ENCODE assay signal across 15 cellular contexts in genomic region chr21:36164427-36164784, GRCh38. TPM values are rescaled to one million over a fixed set of nuclear protein-coding genes. Genes with fewer than 3 reads are reported as not detected.
A peak's percentile ranks its signal among the peaks of the same experiment; 100 is the strongest.
DNase-seq lines count a peak whose midpoint lies in the region; ATAC-seq, FAIRE-seq and TF ChIP-seq lines count a peak whose summit lies in the region.
"Had no signal": no experiment of that assay in that cellular context is flagged by ENCODE, and none has a peak within 500 bp of the region (broad histone marks: within the 10 kb centered on the region; RNA-seq: fewer than 3 reads in every experiment).

No MANE protein-coding gene starts in this region.

- no peaks in the 10 kb centered on the region for H3K9me3 Mint-ChIP-seq in T-helper 2 cell treated with Interferon-gamma antibody and Interleukin-4, amounts not matched to agents 5 μg/mL and 100 μg/mL, for 36 hours
- H3K9me3 Mint-ChIP-seq: activated CD4-positive, alpha-beta T cell treated with anti-CD3 and anti-CD28 coated beads, Interleukin-2, amount 10 ng/mL, durations not matched to agents 24 days and 14 days; activated T-cell treated with anti-CD3 and anti-CD28 coated beads, Interleukin-2, amount 50 U/mL, for 24 hours had no signal

- TF ChIP-seq RAD21 in A549 (conservative IDR thresholded peaks at IDR 0.05 in 1 of 2, IDR thresholded peaks at IDR 0.05 in 1 of 2): no peak

- peaks cover 3% of the 10 kb centered on the region for H3K36me3 Mint-ChIP-seq in T-helper 17 cell (ENCODE audit: low read depth)
- H3K36me3 Mint-ChIP-seq in T-helper 2 cell treated with Interferon-gamma antibody and Interleukin-4, amounts not matched to agents 5 μg/mL and 100 μg/mL, for 36 hours (ENCODE audit: low read depth): peaks cover 20% of the 10 kb centered on the region

- H3K36me3 ChIP-seq in right lobe of liver: peaks cover 0 to 2% (median 0%) of the 10 kb centered on the region in 4 donors

- H3K4me1 ChIP-seq in A549: peaks cover 13% of the 10 kb centered on the region
- H3K4me1 ChIP-seq in right lobe of liver: peaks cover 0 to 23% (median 3%) of the 10 kb centered on the region in 4 donors
- H3K4me1 ChIP-seq: gastroesophageal sphincter had no signal

- H3K27me3 Mint-ChIP-seq in T-helper 17 cell: no peaks in the 10 kb centered on the region
- no peaks in the 10 kb centered on the region for H3K27me3 Mint-ChIP-seq in T-helper 2 cell treated with Interferon-gamma antibody and Interleukin-4, amounts not matched to agents 5 μg/mL and 100 μg/mL, for 36 hours (ENCODE audit: low read depth)
- H3K27me3 Mint-ChIP-seq: activated CD4-positive, alpha-beta T cell treated with anti-CD3 and anti-CD28 coated beads, Interleukin-2, amount 10 ng/mL, durations not matched to agents 24 days and 14 days; activated naive CD8-positive, alpha-beta T cell; activated T-cell treated with anti-CD3 and anti-CD28 coated beads, Interleukin-2, amount 50 U/mL, for 24 hours had no signal

- no peak overlapping the region for H3K27ac ChIP-seq in A549
- peak overlapping the region in 1 of 3 donors; percentile 6 for H3K27ac ChIP-seq in right lobe of liver
- H3K27ac ChIP-seq: gastroesophageal sphincter had no signal

- WGBS in A549 (ENCODE audit: missing lambda C conversion rate): 10% methylated on average over 3 of the region's 3 CpGs
- WGBS in right lobe of liver (ENCODE audit: insufficient coverage, low coverage, low lambda C conversion rate, missing lambda C conversion rate): 7% methylated on average over 3 of the region's 3 CpGs

- peak overlapping the region; percentile 53 for H3K4me2 ChIP-seq in A549

- no peaks in the 10 kb centered on the region for H3K27me3 ChIP-seq in right lobe of liver
- H3K27me3 ChIP-seq: gastroesophageal sphincter had no signal

- CTCF ChIA-PET in A549 (lab: Yijun Ruan, JAX): interaction anchor here (0.7 to 2.4 kb wide), 5 partner anchors 9 to 45 kb away, joined by 3 to 10 read pairs (median 4); no protein-coding TSS in a partner anchor

- peaks cover 33% of the 10 kb centered on the region for H3K4me1 Mint-ChIP-seq in T-helper 17 cell
- H3K4me1 Mint-ChIP-seq in T-helper 2 cell treated with Interferon-gamma antibody and Interleukin-4, amounts not matched to agents 5 μg/mL and 100 μg/mL, for 36 hours (ENCODE audit: low read depth): peaks cover 8% of the 10 kb centered on the region

- intact Hi-C loops in right lobe of liver (cut with DNase I): no loop called here

- POLR2A ChIA-PET in A549 (lab: Yijun Ruan, JAX): interaction anchor here (1.2 kb wide), 1 partner anchor 156 kb away, joined by 5 read pairs; the partner anchor contains the start of gene MORC3

- H3K4me3 ChIP-seq in A549: no peak overlapping the region
- no peak overlapping the region for H3K4me3 ChIP-seq in right lobe of liver
- H3K4me3 ChIP-seq: gastroesophageal sphincter had no signal

- H3K27ac Mint-ChIP-seq in T-helper 17 cell: peak overlapping the region; percentile 60
- H3K27ac Mint-ChIP-seq in T-helper 2 cell treated with Interferon-gamma antibody and Interleukin-4, amounts not matched to agents 5 μg/mL and 100 μg/mL, for 36 hours: no peak overlapping the region
- H3K27ac Mint-ChIP-seq: activated CD4-positive, alpha-beta T cell treated with anti-CD3 and anti-CD28 coated beads, Interleukin-2, amount 10 ng/mL, durations not matched to agents 24 days and 14 days; activated naive CD8-positive, alpha-beta T cell; activated T-cell treated with anti-CD3 and anti-CD28 coated beads, Interleukin-2, amount 50 U/mL, for 24 hours had no signal

- TF ChIP-seq EP300 in A549 (IDR thresholded peaks at IDR 0.05): no peak

- TF ChIP-seq CTCF in A549 (IDR thresholded peaks at IDR 0.05): no peak
- TF ChIP-seq CTCF in right lobe of liver (IDR thresholded peaks at IDR 0.05): no peak

- no peak; a peak in 1 of 6 replicates for ATAC-seq in A549
- no peak for ATAC-seq in T-helper 17 cell
- peak; percentile 90 to 92 (median 92) for ATAC-seq in right lobe of liver
- ATAC-seq in HG03520 (IDR thresholded peaks at IDR 0.05; ENCODE audit: unreplicated experiment): no peak
- ATAC-seq: gastroesophageal sphincter had no signal

- H3K4me3 Mint-ChIP-seq in T-helper 17 cell: no peak overlapping the region
- no peak overlapping the region for H3K4me3 Mint-ChIP-seq in T-helper 2 cell treated with Interferon-gamma antibody and Interleukin-4, amounts not matched to agents 5 μg/mL and 100 μg/mL, for 36 hours
- H3K4me3 Mint-ChIP-seq: activated CD4-positive, alpha-beta T cell treated with anti-CD3 and anti-CD28 coated beads, Interleukin-2, amount 10 ng/mL, durations not matched to agents 24 days and 14 days; activated naive CD8-positive, alpha-beta T cell; activated T-cell treated with anti-CD3 and anti-CD28 coated beads, Interleukin-2, amount 50 U/mL, for 24 hours had no signal

- FAIRE-seq in A549 (lab: Jason Lieb, UNC): no peak
- FAIRE-seq: endometrium, HTR-8/SVneo had no signal

- H3K9me3 ChIP-seq in A549: no peaks in the 10 kb centered on the region
- H3K9me3 ChIP-seq in T-helper 17 cell (ENCODE audit: control insufficient read depth, low read length, poor library complexity, severe bottlenecking): no peaks in the 10 kb centered on the region
- H3K9me3 ChIP-seq in right lobe of liver: no peaks in the 10 kb centered on the region
- H3K9me3 ChIP-seq: gastroesophageal sphincter had no signal

- TF ChIP-seq POLR2A in A549 (IDR thresholded peaks at IDR 0.05; ENCODE audit: low read length) (no peak), right lobe of liver (IDR thresholded peaks at IDR 0.05) (no peak)

- DNase-seq in A549 (ENCODE audit: low read depth in 1 of 2, low spot score in 1 of 2) (no peak), GM03348 (ENCODE audit: low spot score) (peak; percentile 24), T-helper 17 cell (no peak), right lobe of liver (peak in 1 of 3 donors; percentile 78), NCI-H2227 treated with DMSO at 0.1 percent for 48 hours (lab: John Stamatoyannopoulos, UW) (no peak)
- no peak for DNase-seq in activated CD4-positive, alpha-beta T cell treated with anti-CD3 and anti-CD28 coated beads for 48 hours
- DNase-seq in T-helper 2 cell treated with Interferon-gamma antibody and Interleukin-4, amounts not matched to agents 5 μg/mL and 100 μg/mL, for 36 hours (ENCODE audit: low spot score): no peak
- DNase-seq: activated CD4-positive, alpha-beta T cell treated with anti-CD3 and anti-CD28 coated beads, Interleukin-2, amount 10 ng/mL, durations not matched to agents 24 days and 14 days; activated T-cell treated with anti-CD3 and anti-CD28 coated beads, Interleukin-2, amount 50 U/mL, for 24 hours; RPMI8226 had no signal

TF ChIP-seq in A549, 52 proteins besides CTCF, POLR2A, EP300 and RAD21 (continues in another document):
- TF ChIP-seq PBX3 (IDR thresholded peaks at IDR 0.05) (no peak), NPAS2 (CRISPR knock-in tag; IDR thresholded peaks at IDR 0.05; ENCODE audit: borderline replicate concordance) (no peak), MYC (IDR thresholded peaks at IDR 0.05; ENCODE audit: borderline replicate concordance, low read length) (no peak), CBX8 (IDR thresholded peaks at IDR 0.05) (no peak), RNF2 (IDR thresholded peaks at IDR 0.05; ENCODE audit: borderline replicate concordance, low read depth) (no peak), FOSL2 (IDR thresholded peaks at IDR 0.05) (no peak), FOSL2 (CRISPR knock-in tag; IDR thresholded peaks at IDR 0.05) (no peak), CHD4 (IDR thresholded peaks at IDR 0.05; ENCODE audit: borderline replicate concordance) (no peak), RARB (CRISPR knock-in tag; IDR thresholded peaks at IDR 0.05) (no peak), MAFK (IDR thresholded peaks at IDR 0.05; ENCODE audit: partially characterized antibody) (no peak), FOSB (CRISPR knock-in tag; IDR thresholded peaks at IDR 0.05) (no peak), ZSCAN20 (CRISPR knock-in tag; IDR thresholded peaks at IDR 0.05) (no peak), HEYL (CRISPR knock-in tag; IDR thresholded peaks at IDR 0.05) (no peak), ZFP36 (IDR thresholded peaks at IDR 0.05; ENCODE audit: borderline replicate concordance, partially characterized antibody) (no peak), JUNB (IDR thresholded peaks at IDR 0.05) (no peak), NFE2L2 (conservative IDR thresholded peaks at IDR 0.05; ENCODE audit: low read length) (no peak)

RNA-seq across cellular contexts. Expression of gene DOP1B, which starts 7.8 kb away (rescaled TPM):
- polyA plus RNA-seq in A549 (2011; rRNA removed) (3.5 and 4.5 TPM in 2 replicates), A549 (2017; fragmentation: RNase III; extraction: RNeasy Plus Mini Kit Qiagen cat#74134 plus additional on column Dnase treatment) (2.8 to 3.8 TPM (median 3.0 TPM) in 3 replicates)
- polyA plus RNA-seq in A549 (2012; cell fraction: cytosol; rRNA removed): 1.5 and 2.2 TPM in 2 replicates
- polyA plus RNA-seq in A549 (2012; cell fraction: nucleus; rRNA removed): 2.5 and 3.2 TPM in 2 replicates
- 4.6 and 6.0 TPM in 2 replicates for polyA minus RNA-seq in A549 (2011; rRNA and poly(A)+ RNA removed)
- total RNA-seq in T-helper 17 cell (10 to 100 TPM; 25.3 to 35.0 TPM), right lobe of liver (10 to 100 TPM in 5 of 6 experiments, 1 to 10 TPM in 1; 6.6 to 30.1 (median 20.9) TPM)

RNA-seq across cellular contexts. Expression of gene CBR3, which starts 29.5 kb away (rescaled TPM):
- 5.2 and 6.1 TPM in 2 replicates for polyA plus RNA-seq in A549 (2011; rRNA removed)
- polyA plus RNA-seq in A549 (2012; cell fraction: cytosol; rRNA removed): 9.9 and 11.2 TPM in 2 replicates
- polyA plus RNA-seq in A549 (2012; cell fraction: nucleus; rRNA removed): 5.9 and 7.9 TPM in 2 replicates
- polyA plus RNA-seq in A549 (2017; fragmentation: RNase III; extraction: RNeasy Plus Mini Kit Qiagen cat#74134 plus additional on column Dnase treatment): 5.9 to 6.5 TPM (median 6.5 TPM) in 3 replicates
- 0.97 and 1.7 TPM in 2 replicates for polyA minus RNA-seq in A549 (2011; rRNA and poly(A)+ RNA removed)
- total RNA-seq in T-helper 17 cell: 1 to 10 TPM; 2.2 to 3.1 TPM
- 1 to 10 TPM in 2 of 6 experiments, under 1 TPM in 2, not detected in 2; 0.17 to 1.3 (median 0.74) TPM for total RNA-seq in right lobe of liver

Comparison
In these comparisons a context has a peak if more than half of its experiments do, and no peak if none do; other contexts are left out.
1. ATAC-seq: peak in right lobe of liver (4 of 4); none in A549 (0 of 2), T-helper 17 cell (single experiment) and HG03520 (single experiment).